In the genomic region with DNA sequence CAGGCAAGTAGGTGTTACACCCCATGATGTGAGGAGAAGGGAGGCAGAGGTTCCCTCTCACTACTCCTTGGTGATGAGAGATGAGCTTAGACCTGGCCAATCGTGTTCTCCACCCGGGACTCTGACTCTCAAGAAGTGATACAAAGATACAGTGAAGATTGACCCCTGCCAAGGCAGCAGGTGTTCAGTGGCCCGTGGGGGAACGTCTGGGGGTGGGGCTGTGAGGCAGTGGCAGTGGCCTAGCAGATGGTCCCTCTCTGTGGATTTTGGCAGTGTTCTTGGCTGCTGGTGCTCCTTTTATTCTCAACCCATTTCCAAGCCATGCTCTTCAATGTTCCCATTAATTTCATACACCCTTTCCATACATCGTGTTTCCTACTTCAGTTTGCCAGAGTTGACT, we compare ENCODE assay signal across 14 cellular contexts.
DNase-seq lines count a peak whose midpoint lies in the region; ATAC-seq, FAIRE-seq and TF ChIP-seq lines count a peak whose summit lies in the region.
"Had no signal": no experiment of that assay in that cellular context is flagged by ENCODE, and none has a peak within 500 bp of the region (broad histone marks: within the 10 kb centered on the region; RNA-seq: fewer than 3 reads in every experiment).

No MANE protein-coding gene starts in this region.

- H3K27ac ChIP-seq in A549 (peak overlapping the region; percentile 12 to 53; a peak in 2 of 6 replicates), esophagus muscularis mucosa (replicated peaks in 1 of 4) (no peak overlapping the region), uterus (no peak overlapping the region)

- 71% methylated on average over 5 of the region's 5 CpGs for WGBS in A549 (ENCODE audit: missing lambda C conversion rate)
- WGBS in esophagus muscularis mucosa, result 79% methylated on average over 4 of the region's 5 CpGs

- H3K27me3 ChIP-seq in esophagus muscularis mucosa (no peaks in the 10 kb centered on the region), uterus (no peaks in the 10 kb centered on the region)

- ATAC-seq in A549 (no peak), left lobe of liver (no peak), GM21723 (IDR thresholded peaks at IDR 0.05; ENCODE audit: unreplicated experiment) (no peak)
- ATAC-seq: SK-N-SH treated with all-trans-retinoic acid at 6 μM for 48 hours had no signal

- no peaks in the 10 kb centered on the region for H3K36me3 ChIP-seq in esophagus muscularis mucosa
- H3K36me3 ChIP-seq in uterus, result no peaks in the 10 kb centered on the region

- TF ChIP-seq EP300 in A549 (IDR thresholded peaks at IDR 0.05) (no peak), esophagus muscularis mucosa (IDR thresholded peaks at IDR 0.05) (no peak)

- no peak overlapping the region for H3K4me2 ChIP-seq in A549

- H3K4me3 ChIP-seq in A549, result no peak overlapping the region
- no peak overlapping the region for H3K4me3 ChIP-seq in esophagus muscularis mucosa
- no peak overlapping the region for H3K4me3 ChIP-seq in uterus

- peaks cover 17% of the 10 kb centered on the region for H3K4me1 ChIP-seq in A549
- H3K4me1 ChIP-seq in esophagus muscularis mucosa, result no peaks in the 10 kb centered on the region
- no peaks in the 10 kb centered on the region for H3K4me1 ChIP-seq in uterus

- TF ChIP-seq RAD21 in A549 (conservative IDR thresholded peaks at IDR 0.05 in 1 of 2, IDR thresholded peaks at IDR 0.05 in 1 of 2), result no peak

- intact Hi-C loops in esophagus muscularis mucosa (cut with DNase I) (no loop called here), uterus (cut with DNase I; ENCODE audit: low total_unique reads) (no loop called here)

- CTCF ChIA-PET in A549 (lab: Yijun Ruan, JAX), result no interaction called here

- no peak for DNase-seq in A549 (ENCODE audit: low read depth in 1 of 2, low spot score in 1 of 2)
- DNase-seq in DMS 273 treated with DMSO at 0.1 percent for 48 hours (lab: John Stamatoyannopoulos, UW), result peak; percentile 81
- DNase-seq in NCI-H524 treated with DMSO at 0.1 percent for 48 hours (lab: John Stamatoyannopoulos, UW), result peak; percentile 51
- DNase-seq in esophagus muscularis mucosa (ENCODE audit: extremely low spot score), result peak; percentile 89
- DNase-seq in left lobe of liver (ENCODE audit: low spot score), result no peak
- DNase-seq in uterus, result no peak
- DNase-seq: EL; H7; NCI-H1436 treated with DMSO at 0.1 percent for 48 hours; NCI-H2107; NK-92 treated with Interleukin-12 subunit alpha and Interleukin-12 subunit beta, amount 100 ng/mL, for 24 hours; SHP77 treated with DMSO at 0.1 percent for 48 hours had no signal

- FAIRE-seq in A549 (lab: Jason Lieb, UNC), result no peak

- TF ChIP-seq CTCF in A549 (IDR thresholded peaks at IDR 0.05) (no peak), esophagus muscularis mucosa (IDR thresholded peaks at IDR 0.05) (no peak), uterus (IDR thresholded peaks at IDR 0.05) (no peak)

- no peak for TF ChIP-seq POLR2A in A549 (IDR thresholded peaks at IDR 0.05; ENCODE audit: low read length)
- TF ChIP-seq POLR2A in esophagus muscularis mucosa (IDR thresholded peaks at IDR 0.05; ENCODE audit: low read depth), result no peak
- no peak for TF ChIP-seq POLR2A in uterus (IDR thresholded peaks at IDR 0.05)

- H3K9me3 ChIP-seq in A549, result no peaks in the 10 kb centered on the region
- no peaks in the 10 kb centered on the region for H3K9me3 ChIP-seq in esophagus muscularis mucosa
- no peaks in the 10 kb centered on the region for H3K9me3 ChIP-seq in uterus

- POLR2A ChIA-PET in A549 (lab: Yijun Ruan, JAX), result no interaction called here

TF ChIP-seq in A549, 52 proteins besides CTCF, POLR2A, EP300 and RAD21:
- TF ChIP-seq ZSCAN20 (CRISPR knock-in tag; IDR thresholded peaks at IDR 0.05) (no peak), ATOH8 (CRISPR knock-in tag; IDR thresholded peaks at IDR 0.05; ENCODE audit: low read depth) (no peak), ESRRA (IDR thresholded peaks at IDR 0.05; ENCODE audit: borderline replicate concordance, low read length) (no peak), HEYL (CRISPR knock-in tag; IDR thresholded peaks at IDR 0.05) (no peak), HMGXB4 (CRISPR knock-in tag; IDR thresholded peaks at IDR 0.05; ENCODE audit: borderline replicate concordance) (no peak), FOXS1 (CRISPR knock-in tag; IDR thresholded peaks at IDR 0.05) (no peak), ZFP36 (IDR thresholded peaks at IDR 0.05; ENCODE audit: borderline replicate concordance, partially characterized antibody) (no peak), RFX5 (IDR thresholded peaks at IDR 0.05) (no peak), MAFK (IDR thresholded peaks at IDR 0.05; ENCODE audit: partially characterized antibody) (no peak), JUN (IDR thresholded peaks at IDR 0.05) (no peak), FOSB (CRISPR knock-in tag; IDR thresholded peaks at IDR 0.05) (no peak), HOXB13 (CRISPR knock-in tag; IDR thresholded peaks at IDR 0.05; ENCODE audit: low read depth) (no peak), CHD4 (IDR thresholded peaks at IDR 0.05; ENCODE audit: borderline replicate concordance) (no peak), BHLHE40 (IDR thresholded peaks at IDR 0.05; ENCODE audit: low read depth, low read length) (no peak), CHD2 (IDR thresholded peaks at IDR 0.05; ENCODE audit: low read length, partially characterized antibody) (no peak), TP53 (CRISPR knock-in tag; IDR thresholded peaks at IDR 0.05) (no peak), HOXB5 (CRISPR knock-in tag; IDR thresholded peaks at IDR 0.05) (no peak), TFCP2L1 (CRISPR knock-in tag; IDR thresholded peaks at IDR 0.05) (no peak), ELK1 (IDR thresholded peaks at IDR 0.05; ENCODE audit: low read depth, low read length) (no peak)
- TF ChIP-seq, protein P1, sequence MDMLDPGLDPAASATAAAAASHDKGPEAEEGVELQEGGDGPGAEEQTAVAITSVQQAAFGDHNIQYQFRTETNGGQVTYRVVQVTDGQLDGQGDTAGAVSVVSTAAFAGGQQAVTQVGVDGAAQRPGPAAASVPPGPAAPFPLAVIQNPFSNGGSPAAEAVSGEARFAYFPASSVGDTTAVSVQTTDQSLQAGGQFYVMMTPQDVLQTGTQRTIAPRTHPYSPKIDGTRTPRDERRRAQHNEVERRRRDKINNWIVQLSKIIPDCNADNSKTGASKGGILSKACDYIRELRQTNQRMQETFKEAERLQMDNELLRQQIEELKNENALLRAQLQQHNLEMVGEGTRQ (IDR thresholded peaks at IDR 0.05), result no peak

Comparison
In these comparisons a context has a peak if more than half of its experiments do, and no peak if none do; other contexts are left out.
1. DNase-seq: peak in DMS 273 treated with DMSO at 0.1 percent for 48 hours (single experiment), NCI-H524 treated with DMSO at 0.1 percent for 48 hours (single experiment) and esophagus muscularis mucosa (single experiment); none in A549 (0 of 2), left lobe of liver (single experiment) and uterus (0 of 2).
2. H3K27ac ChIP-seq: peak in A549 (2 of 2); none in esophagus muscularis mucosa (0 of 4) and uterus (0 of 2).